ENCODE assay signal across 10 cellular contexts in the genomic region with DNA sequence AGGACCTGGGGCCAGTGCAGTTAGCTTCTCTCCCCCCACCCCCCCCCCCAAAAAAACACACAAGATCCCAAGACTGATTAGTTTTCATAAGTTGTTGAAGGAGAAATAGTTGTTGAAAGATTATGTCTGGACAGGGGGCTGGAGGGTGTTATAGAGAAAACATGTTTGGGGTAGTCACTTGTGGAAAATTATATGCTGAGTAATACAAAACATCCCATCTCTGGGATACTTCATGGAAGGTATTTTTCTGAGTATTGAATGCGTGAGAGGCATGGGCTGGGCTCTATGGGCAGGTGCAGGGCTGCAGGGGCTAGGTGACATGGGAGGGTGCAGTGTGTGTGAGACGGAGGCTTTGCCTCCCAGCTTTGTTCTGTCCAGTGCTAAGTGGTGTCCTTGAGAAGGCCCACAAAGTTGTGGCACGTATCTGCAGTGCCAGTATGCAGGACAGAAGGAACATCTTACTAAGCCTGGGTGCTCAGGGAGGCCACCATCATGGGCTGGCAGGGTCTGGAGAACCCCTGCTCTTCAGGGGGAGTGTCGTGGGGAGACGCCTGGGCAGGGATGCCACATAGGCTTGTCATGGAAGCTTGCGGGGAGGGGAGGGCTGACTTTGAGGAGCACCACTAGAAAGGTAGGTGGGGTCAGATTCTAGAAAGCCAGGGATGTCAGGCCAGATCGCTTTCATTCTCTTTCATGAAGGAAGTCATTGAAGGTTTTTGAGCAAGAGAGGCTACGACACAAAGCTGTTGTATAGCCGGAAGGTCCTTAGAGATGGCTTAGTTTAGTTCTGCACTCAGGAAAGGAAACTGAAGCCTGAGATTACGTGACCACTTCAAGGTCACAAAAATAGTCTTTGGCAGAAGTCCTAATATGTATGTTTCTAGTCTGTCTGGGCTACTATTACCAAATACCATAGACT.
DNase-seq lines count a peak whose midpoint lies in the region; ATAC-seq and TF ChIP-seq lines count a peak whose summit lies in the region.
"Had no signal": no experiment of that assay in that cellular context is flagged by ENCODE, and none has a peak within 500 bp of the region (broad histone marks: within the 10 kb centered on the region; RNA-seq: fewer than 3 reads in every experiment).

No MANE protein-coding gene starts in this region.

- H3K27ac ChIP-seq in right lobe of liver: no peak overlapping the region

- no peak for TF ChIP-seq CTCF in right lobe of liver (IDR thresholded peaks at IDR 0.05)

- peaks cover 0 to 19% (median 2%) of the 10 kb centered on the region in 4 donors for H3K4me1 ChIP-seq in right lobe of liver

- H3K9me3 ChIP-seq in right lobe of liver: no peaks in the 10 kb centered on the region

- H3K27me3 ChIP-seq in right lobe of liver: no peaks in the 10 kb centered on the region

- H3K4me3 ChIP-seq in right lobe of liver: no peak overlapping the region

- TF ChIP-seq POLR2A in right lobe of liver (IDR thresholded peaks at IDR 0.05): no peak

- no peak for DNase-seq in right lobe of liver
- no peak for DNase-seq in stimulated activated naive CD4-positive, alpha-beta T cell (lab: John Stamatoyannopoulos, UW)
- DNase-seq in amygdala (lab: John Stamatoyannopoulos, UW): no peak
- no peak for DNase-seq in NCI-H510A (lab: John Stamatoyannopoulos, UW)
- DNase-seq: mammary epithelial cell, NCI-H345 had no signal

- 37% methylated on average over 4 of the region's 10 CpGs for WGBS in right lobe of liver (ENCODE audit: insufficient coverage, low coverage, low lambda C conversion rate, missing lambda C conversion rate)

- ATAC-seq in GM18517 (IDR thresholded peaks at IDR 0.05; ENCODE audit: unreplicated experiment) (peak; percentile 57), GM21528 (IDR thresholded peaks at IDR 0.05; ENCODE audit: low FRiP score, unreplicated experiment) (peak; percentile 60), HG03565 (IDR thresholded peaks at IDR 0.05; ENCODE audit: unreplicated experiment) (peak; percentile 75), right lobe of liver (peak in 3 of 4 donors; percentile 5 to 40 (median 31))
- ATAC-seq: activated naive CD4-positive, alpha-beta T cell treated with anti-CD3 and anti-CD28 coated beads, Interleukin-2, amount 50 U/mL, for 72 hours had no signal

- intact Hi-C loops in right lobe of liver (cut with DNase I): no loop called here

- H3K36me3 ChIP-seq in right lobe of liver: no peaks in the 10 kb centered on the region
